Comparison of ENCODE assay signal across 12 cellular contexts in the genomic region with DNA sequence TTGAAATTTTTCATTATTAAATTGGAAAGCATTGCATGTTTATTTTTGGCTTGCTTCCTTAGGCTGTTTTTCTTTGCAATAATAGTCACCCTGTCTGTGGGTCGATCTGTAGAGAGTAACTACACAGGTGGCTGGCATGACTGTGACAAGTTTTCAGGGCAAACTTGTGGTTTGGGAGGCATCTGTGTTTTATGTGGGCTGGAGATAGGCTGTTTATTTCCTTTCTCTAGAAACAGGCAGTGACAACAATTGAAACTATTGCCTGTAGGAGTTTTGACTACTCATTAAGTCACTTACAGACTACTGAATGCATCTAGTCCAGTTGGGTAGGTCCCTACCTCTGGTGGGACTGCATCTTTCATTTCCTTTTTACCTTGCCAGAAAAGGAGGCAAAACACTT.
DNase-seq lines count a peak whose midpoint lies in the region; ATAC-seq lines count a peak whose summit lies in the region.
"Had no signal": no experiment of that assay in that cellular context is flagged by ENCODE, and none has a peak within 500 bp of the region (broad histone marks: within the 10 kb centered on the region; RNA-seq: fewer than 3 reads in every experiment).

No MANE protein-coding gene starts in this region.

- no peak overlapping the region for H3K4me2 ChIP-seq in Karpas-422 (ENCODE audit: low read depth, low read length, poor library complexity, severe bottlenecking)

- H3K9me3 Mint-ChIP-seq in CD4-positive, CD25-positive, alpha-beta regulatory T cell, result no peaks in the 10 kb centered on the region
- H3K9me3 Mint-ChIP-seq in T-cell, result no peaks in the 10 kb centered on the region
- H3K9me3 Mint-ChIP-seq: nephron had no signal

- peaks cover 12% of the 10 kb centered on the region for H3K4me1 ChIP-seq in CD4-positive, CD25-positive, alpha-beta regulatory T cell (ENCODE audit: control insufficient read depth, insufficient read depth, low read length, poor library complexity, severe bottlenecking)
- peaks cover 51% of the 10 kb centered on the region for H3K4me1 ChIP-seq in muscle layer of colon (ENCODE audit: insufficient read depth, low read length)
- H3K4me1 ChIP-seq in Karpas-422 (ENCODE audit: low read length), result peaks cover 20% of the 10 kb centered on the region

- H3K9ac ChIP-seq in muscle layer of colon (ENCODE audit: low read length) (no peak overlapping the region), Karpas-422 (ENCODE audit: low read length) (no peak overlapping the region)

- no peaks in the 10 kb centered on the region for H3K9me2 ChIP-seq in Karpas-422 (replicated peaks; ENCODE audit: insufficient read depth, low read length)

- H3K4me3 Mint-ChIP-seq in CD4-positive, CD25-positive, alpha-beta regulatory T cell, result no peak overlapping the region
- no peak overlapping the region for H3K4me3 Mint-ChIP-seq in T-cell
- H3K4me3 Mint-ChIP-seq: nephron had no signal

- H3K4me1 Mint-ChIP-seq in CD4-positive, CD25-positive, alpha-beta regulatory T cell, result peaks cover 0 to 6% (median 2%) of the 10 kb centered on the region in 4 donors
- H3K4me1 Mint-ChIP-seq in T-cell, result peaks cover 14 to 24% (median 21%) of the 10 kb centered on the region in 3 donors

- H3K27me3 Mint-ChIP-seq in CD4-positive, CD25-positive, alpha-beta regulatory T cell, result peaks cover 8% of the 10 kb centered on the region
- no peaks in the 10 kb centered on the region for H3K27me3 Mint-ChIP-seq in T-cell

- H2AFZ ChIP-seq in Karpas-422 (ENCODE audit: low read length), result no peak overlapping the region

- no peaks in the 10 kb centered on the region for H3K79me2 ChIP-seq in Karpas-422 (ENCODE audit: low read length)

- H3K27ac Mint-ChIP-seq in CD4-positive, CD25-positive, alpha-beta regulatory T cell, result no peak overlapping the region
- H3K27ac Mint-ChIP-seq in T-cell, result no peak overlapping the region
- H3K27ac Mint-ChIP-seq: nephron had no signal

- no peaks in the 10 kb centered on the region for H3K9me3 ChIP-seq in CD4-positive, CD25-positive, alpha-beta regulatory T cell (ENCODE audit: control insufficient read depth in 2 of 2, low read length in 2 of 2)
- H3K9me3 ChIP-seq in muscle layer of colon (ENCODE audit: low read length) (no peaks in the 10 kb centered on the region), Karpas-422 (ENCODE audit: low read length) (no peaks in the 10 kb centered on the region)
- H3K9me3 ChIP-seq: transverse colon had no signal

- H3K27ac ChIP-seq in CD4-positive, CD25-positive, alpha-beta regulatory T cell (ENCODE audit: insufficient read depth, low read length, poor library complexity, severe bottlenecking), result no peak overlapping the region
- H3K27ac ChIP-seq in muscle layer of colon (ENCODE audit: low read depth, low read length) (peak overlapping the region; percentile 27), Karpas-422 (ENCODE audit: low read length) (no peak overlapping the region)

- no peaks in the 10 kb centered on the region for H3K27me3 ChIP-seq in CD4-positive, CD25-positive, alpha-beta regulatory T cell (ENCODE audit: control insufficient read depth, insufficient read depth, low read length)
- H3K27me3 ChIP-seq in muscle layer of colon (ENCODE audit: control insufficient read depth in 1 of 2, insufficient read depth in 2 of 2, low read length in 2 of 2) (no peaks in the 10 kb centered on the region), Karpas-422 (ENCODE audit: low read length) (no peaks in the 10 kb centered on the region)
- H3K27me3 ChIP-seq: transverse colon had no signal

- H4K20me1 ChIP-seq in Karpas-422 (ENCODE audit: insufficient read depth, low read depth, low read length), result no peaks in the 10 kb centered on the region

- no peaks in the 10 kb centered on the region for H3K36me3 Mint-ChIP-seq in CD4-positive, CD25-positive, alpha-beta regulatory T cell
- no peaks in the 10 kb centered on the region for H3K36me3 Mint-ChIP-seq in T-cell

- peak overlapping the region; percentile 32 for H3K4me3 ChIP-seq in CD4-positive, CD25-positive, alpha-beta regulatory T cell (ENCODE audit: low read depth, low read length)
- H3K4me3 ChIP-seq in muscle layer of colon (ENCODE audit: low read depth in 1 of 2, low read length in 2 of 2) (no peak overlapping the region), Karpas-422 (ENCODE audit: low read length) (no peak overlapping the region)
- H3K4me3 ChIP-seq: transverse colon had no signal

- peak; percentile 64 to 67 for ATAC-seq in CD4-positive, CD25-positive, alpha-beta regulatory T cell (ENCODE audit: low read depth in 2 of 2)
- ATAC-seq in GM21717 (IDR thresholded peaks at IDR 0.05; ENCODE audit: unreplicated experiment), result peak; percentile 82
- peak; percentile 91 to 99 (median 98) for ATAC-seq in T-cell (replicated peaks in 1 of 4)
- no peak for ATAC-seq in GM19035 (IDR thresholded peaks at IDR 0.05; ENCODE audit: unreplicated experiment)
- ATAC-seq in GM21619 (IDR thresholded peaks at IDR 0.05; ENCODE audit: unreplicated experiment), result no peak

- POLR2A ChIA-PET in T-cell (lab: Charles Lee), result no interaction called here

- CTCF ChIA-PET in T-cell (lab: Charles Lee), result no interaction called here

- no peaks in the 10 kb centered on the region for H3K36me3 ChIP-seq in CD4-positive, CD25-positive, alpha-beta regulatory T cell (ENCODE audit: control insufficient read depth, insufficient read depth, low read length)
- H3K36me3 ChIP-seq in muscle layer of colon (ENCODE audit: insufficient read depth, low read length), result no peaks in the 10 kb centered on the region
- no peaks in the 10 kb centered on the region for H3K36me3 ChIP-seq in Karpas-422 (ENCODE audit: insufficient read depth, low read length)
- H3K36me3 ChIP-seq: transverse colon had no signal

- DNase-seq in CD4-positive, CD25-positive, alpha-beta regulatory T cell, result peak in 2 of 3 donors; percentile 43 to 61
- DNase-seq in T-cell (peak in 31 of 34 experiments; percentile 1 to 61 (median 28)), Karpas-422 (no peak), AG20443 (ENCODE audit: low spot score) (no peak)
- DNase-seq: head of caudate nucleus, KBM-7, transverse colon had no signal

Comparison
In these comparisons a context has a peak if more than half of its experiments do, and no peak if none do; other contexts are left out.
1. ATAC-seq: peak in CD4-positive, CD25-positive, alpha-beta regulatory T cell (2 of 2), GM21717 (single experiment) and T-cell (4 of 4); none in GM19035 (single experiment) and GM21619 (single experiment).
2. DNase-seq: peak in CD4-positive, CD25-positive, alpha-beta regulatory T cell (2 of 3) and T-cell (31 of 34); none in Karpas-422 (single experiment) and AG20443 (single experiment).